8 cellular contexts compared by ENCODE assay signal in the genomic region with DNA sequence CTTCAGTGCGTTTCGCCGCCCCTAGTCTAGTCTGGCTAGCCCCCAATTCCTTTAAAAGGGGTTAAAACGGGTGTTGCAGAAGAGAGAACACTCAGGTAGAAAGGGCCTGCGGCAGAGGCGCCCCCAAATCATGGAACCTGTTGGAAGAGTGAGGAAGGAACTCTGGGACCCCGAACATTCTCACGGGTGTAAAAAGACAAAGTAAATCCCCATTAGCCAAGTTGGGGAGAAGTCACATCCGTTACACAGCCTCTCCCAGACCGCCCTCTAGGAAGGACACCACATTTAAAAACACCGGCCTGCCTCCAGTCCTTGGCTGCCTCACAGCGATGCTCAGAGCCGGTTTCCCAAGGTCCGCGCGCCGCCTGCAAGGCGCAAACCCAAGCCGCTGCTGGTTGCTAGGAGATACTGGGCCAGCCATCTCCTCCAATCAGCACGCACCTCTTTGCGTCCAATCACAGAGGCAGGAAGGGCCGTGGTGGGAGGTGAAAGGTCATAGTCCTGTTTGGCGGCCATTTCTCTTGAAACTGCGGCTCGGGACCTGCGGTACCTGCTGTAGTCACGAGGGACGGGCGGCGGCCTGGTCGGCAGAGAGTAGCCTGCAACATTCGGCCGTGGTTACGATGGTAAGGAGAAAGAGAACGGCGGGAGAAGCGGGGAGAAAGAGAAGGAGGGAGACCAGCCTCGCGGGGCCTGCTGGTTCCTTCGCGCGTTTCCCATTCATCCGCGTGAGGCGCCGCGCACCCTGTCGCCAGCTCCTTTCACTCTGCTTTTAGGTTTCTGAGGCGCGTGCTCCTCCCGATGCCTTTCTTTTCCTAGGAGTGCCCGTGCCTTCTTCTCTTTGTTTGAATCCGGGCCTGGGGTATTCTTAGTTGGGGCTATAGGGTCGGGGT. TPM values are rescaled to one million over a fixed set of nuclear protein-coding genes. Genes with fewer than 3 reads are reported as not detected.
DNase-seq lines count a peak whose midpoint lies in the region; ATAC-seq and TF ChIP-seq lines count a peak whose summit lies in the region.

A gene (plus strand): TSS at position 502 of the 893 bp plus-strand sequence. CDS start 122 bp downstream, at position 624.

- H3K36me3 Mint-ChIP-seq in activated B cell treated with CpG ODN at 0.5 μM for 24 hours (ENCODE audit: low read depth) = peaks cover 29% of the 10 kb centered on the region

- peaks cover 8% of the 10 kb centered on the region for H3K27me3 Mint-ChIP-seq in activated B cell treated with CpG ODN at 0.5 μM for 24 hours

- H3K9me3 ChIP-seq in spleen = no peaks in the 10 kb centered on the region

- CTCF ChIA-PET in activated B cell treated with CpG ODN at 0.5 μM for 24 hours (lab: Charles Lee) = no interaction called here

- peaks cover 12% of the 10 kb centered on the region for H3K4me1 Mint-ChIP-seq in activated B cell treated with CpG ODN at 0.5 μM for 24 hours

- no peak within 1 kb of the TSS for H3K4me3 Mint-ChIP-seq in activated B cell treated with CpG ODN at 0.5 μM for 24 hours

- TF ChIP-seq POLR2A in spleen (IDR thresholded peaks at IDR 0.05) = no peak

- WGBS in spleen, 5 donors = 0 to 1% (median 1%) methylated on average over 51 to 54 of the region's 54 CpGs

- peaks cover 16 to 41% (median 33%) of the 10 kb centered on the region in 6 donors for H3K4me1 ChIP-seq in spleen

- H3K27me3 ChIP-seq in spleen (replicated peaks in 1 of 7) = peaks cover 0 to 7% (median 0%) of the 10 kb centered on the region in 7 donors

- TF ChIP-seq CTCF in activated B cell treated with CpG ODN at 0.5 μM for 24 hours (IDR thresholded peaks at IDR 0.05) (no peak), spleen (IDR thresholded peaks at IDR 0.05 in 8 of 11, conservative IDR thresholded peaks at IDR 0.05 in 3 of 11) (peak in 5 of 11 experiments; percentile 6 to 27 (median 22))

- peaks cover 2 to 28% (median 23%) of the 10 kb centered on the region in 6 donors for H3K36me3 ChIP-seq in spleen

- H3K9me3 Mint-ChIP-seq in activated B cell treated with CpG ODN at 0.5 μM for 24 hours = no peaks in the 10 kb centered on the region

- peak; percentile 100 for ATAC-seq in GM19025 (IDR thresholded peaks at IDR 0.05; ENCODE audit: low read depth, unreplicated experiment)
- ATAC-seq in HG03280 (IDR thresholded peaks at IDR 0.05; ENCODE audit: unreplicated experiment) = peak; percentile 99
- ATAC-seq in activated B cell treated with CpG ODN at 0.5 μM for 24 hours (ENCODE audit: low read depth) = peak; percentile 97

- intact Hi-C loops in activated B cell treated with CpG ODN at 0.5 μM for 24 hours (cut with micrococcal nuclease) = loop anchor here (1.0 to 10.0 kb wide), 10 partner anchors 85 to 1048 kb away; a partner anchor contains a TSS
- intact Hi-C loops in spleen (cut with DNase I; ENCODE audit: low total_unique reads) = no loop called here

- H3K27ac ChIP-seq in spleen = peak within 1 kb of the TSS; percentile 62 to 86 (median 84)

- peak; percentile 100 for DNase-seq in AG20443 (ENCODE audit: low spot score)
- peak; percentile 96 for DNase-seq in NCI-H345 (lab: John Stamatoyannopoulos, UW)
- DNase-seq in activated B cell treated with CpG ODN at 0.5 μM for 24 hours = peak; percentile 85
- DNase-seq in central memory CD4-positive, alpha-beta T cell = peak; percentile 93
- DNase-seq in inferior parietal cortex (ENCODE audit: extremely low spot score) = peak; percentile 97
- peak; percentile 95 for DNase-seq in spleen

- peak within 1 kb of the TSS; percentile 4 for H3K27ac Mint-ChIP-seq in activated B cell treated with CpG ODN at 0.5 μM for 24 hours

- peak within 1 kb of the TSS; percentile 89 to 97 (median 90) for H3K4me3 ChIP-seq in spleen

- POLR2A ChIA-PET in activated B cell treated with CpG ODN at 0.5 μM for 24 hours (lab: Charles Lee) = interaction anchor here (0.6 to 1.0 kb wide), 3 partner anchors 84 to 542 kb away, joined by 3 to 4 read pairs (median 4); a partner anchor contains a TSS

RNA-seq across cellular contexts. Expression of the gene that starts here (rescaled TPM):
- total RNA-seq in activated B cell treated with CpG ODN at 0.5 μM for 24 hours (35.2 and 38.2 TPM in 2 replicates), spleen (10 to 100 TPM in 6 of 7 donors, 1 to 10 TPM in 1; 5.6 to 19.4 (median 17.7) TPM)
- 10 to 100 TPM; 35.7 to 50.3 (median 44.4) TPM for polyA plus RNA-seq in spleen

Comparison
In these comparisons a context has a peak if more than half of its experiments do, and no peak if none do; other contexts are left out.
1. Peak in every context shown above with its lines: DNase-seq, ATAC-seq, H3K4me3 ChIP-seq and H3K27ac ChIP-seq.